Comparison of ENCODE assay signal across 34 cellular contexts in the genomic region with DNA sequence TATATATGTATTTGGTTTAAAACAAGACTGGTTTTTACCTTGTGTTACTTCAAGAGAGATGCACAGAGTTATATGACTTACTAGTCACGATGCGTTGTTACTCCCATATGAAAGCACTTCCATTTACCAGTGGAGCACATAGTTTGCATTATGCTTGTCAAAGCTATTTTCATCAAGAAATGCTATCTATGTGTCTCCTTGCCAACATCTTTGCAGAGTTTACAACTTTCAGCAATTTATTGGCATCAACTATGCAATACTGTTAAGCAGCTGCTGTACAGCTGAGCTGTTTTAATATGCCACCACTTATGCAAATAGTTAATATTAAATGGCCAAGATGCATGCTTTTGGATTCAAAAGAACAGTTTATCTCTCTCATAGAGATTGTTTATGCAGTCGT.
"Had no signal": no experiment of that assay in that cellular context is flagged by ENCODE, and none has a peak within 500 bp of the region (broad histone marks: within the 10 kb centered on the region; RNA-seq: fewer than 3 reads in every experiment).

No MANE protein-coding gene starts in this region.

- H3K27me3 ChIP-seq: adrenal gland, body of pancreas, colonic mucosa, esophagus squamous epithelium, foreskin keratinocyte, gastrocnemius medialis, heart left ventricle had no signal

- H3K36me3 ChIP-seq: adrenal gland, colonic mucosa, esophagus squamous epithelium, gastrocnemius medialis, WERI-Rb-1 had no signal

- FAIRE-seq: endometrium, endothelial cell of umbilical vein had no signal

- ATAC-seq: activated CD4-positive, alpha-beta T cell treated with anti-CD3 and anti-CD28 coated beads for 36 hours; activated CD4-positive, CD25-positive, alpha-beta regulatory T cell treated with anti-CD3 and anti-CD28 coated beads, Interleukin-2, amount 50 U/mL, for 24 hours; activated CD8-positive, alpha-beta memory T cell treated with anti-CD3 and anti-CD28 coated beads, Interleukin-2, amount 10 ng/mL, durations not matched to agents 7 days and 5 days; activated CD8-positive, alpha-beta T cell treated with anti-CD3 and anti-CD28 coated beads, Interleukin-2, amount 10 ng/mL, durations not matched to agents 7 days and 5 days; activated naive CD8-positive, alpha-beta T cell treated with anti-CD3 and anti-CD28 coated beads, Interleukin-2, amount 50 U/mL, for 24 hours; body of pancreas; foreskin keratinocyte; gastrocnemius medialis; heart left ventricle; T-helper 17 cell had no signal

- H3K9me3 ChIP-seq: adrenal gland, body of pancreas, colonic mucosa, esophagus squamous epithelium, gastrocnemius medialis, heart left ventricle had no signal

- H3K4me3 ChIP-seq: adrenal gland, body of pancreas, colonic mucosa, esophagus squamous epithelium, gastrocnemius medialis, heart left ventricle had no signal

- DNase-seq: activated B cell treated with CpG ODN at 0.5 μM for 24 hours; activated CD4-positive, alpha-beta memory T cell treated with anti-CD3 and anti-CD28 coated beads for 36 hours; activated CD4-positive, alpha-beta T cell treated with anti-CD3 and anti-CD28 coated beads for 36 hours; activated CD4-positive, alpha-beta T cell treated with anti-CD3 and anti-CD28 coated beads, Interleukin-2, amount 10 ng/mL, durations not matched to agents 24 days and 14 days; activated CD8-positive, alpha-beta memory T cell treated with anti-CD3 and anti-CD28 coated beads, Interleukin-2, amount 10 ng/mL, durations not matched to agents 7 days and 5 days; activated CD8-positive, alpha-beta memory T cell treated with anti-CD3 and anti-CD28 coated beads, Interleukin-2, amount 50 U/mL, for 4 hours; activated CD8-positive, alpha-beta T cell treated with anti-CD3 and anti-CD28 coated beads, Interleukin-2, amount 10 ng/mL, durations not matched to agents 7 days and 5 days; activated effector memory CD4-positive, alpha-beta T cell treated with anti-CD3 and anti-CD28 coated beads, Interleukin-2, amount 50 U/mL, for 16 hours; activated naive CD4-positive, alpha-beta T cell treated with anti-CD3 and anti-CD28 coated beads for 36 hours; activated naive CD8-positive, alpha-beta T cell treated with anti-CD3 and anti-CD28 coated beads for 36 hours; activated naive CD8-positive, alpha-beta T cell treated with anti-CD3 and anti-CD28 coated beads, Interleukin-2, amount 50 U/mL, for 24 hours; activated T-cell treated with anti-CD3 and anti-CD28 coated beads, Interleukin-2, amount 50 U/mL, for 1 hour; activated T-cell treated with anti-CD3 and anti-CD28 coated beads, Interleukin-2, amount 50 U/mL, for 48 hours; adrenal gland; amygdala; aorta; body of pancreas; caudate nucleus; cerebellar nuclear complex; colonic mucosa; effector CD8-positive, alpha-beta T cell; esophagus squamous epithelium; foreskin keratinocyte; gastrocnemius medialis; glutamatergic neuron; heart left ventricle; T-helper 1 cell; T-helper 17 cell; T1000; WERI-Rb-1 had no signal

- H3K4me1 ChIP-seq: adrenal gland, body of pancreas, colonic mucosa, esophagus squamous epithelium, foreskin keratinocyte, gastrocnemius medialis, heart left ventricle had no signal

- H3K27ac ChIP-seq: adrenal gland, body of pancreas, colonic mucosa, epithelial cell of prostate, esophagus squamous epithelium, foreskin keratinocyte, gastrocnemius medialis, heart left ventricle, WERI-Rb-1 had no signal
